ENCODE assay signal across 8 cellular contexts in the genomic region with DNA sequence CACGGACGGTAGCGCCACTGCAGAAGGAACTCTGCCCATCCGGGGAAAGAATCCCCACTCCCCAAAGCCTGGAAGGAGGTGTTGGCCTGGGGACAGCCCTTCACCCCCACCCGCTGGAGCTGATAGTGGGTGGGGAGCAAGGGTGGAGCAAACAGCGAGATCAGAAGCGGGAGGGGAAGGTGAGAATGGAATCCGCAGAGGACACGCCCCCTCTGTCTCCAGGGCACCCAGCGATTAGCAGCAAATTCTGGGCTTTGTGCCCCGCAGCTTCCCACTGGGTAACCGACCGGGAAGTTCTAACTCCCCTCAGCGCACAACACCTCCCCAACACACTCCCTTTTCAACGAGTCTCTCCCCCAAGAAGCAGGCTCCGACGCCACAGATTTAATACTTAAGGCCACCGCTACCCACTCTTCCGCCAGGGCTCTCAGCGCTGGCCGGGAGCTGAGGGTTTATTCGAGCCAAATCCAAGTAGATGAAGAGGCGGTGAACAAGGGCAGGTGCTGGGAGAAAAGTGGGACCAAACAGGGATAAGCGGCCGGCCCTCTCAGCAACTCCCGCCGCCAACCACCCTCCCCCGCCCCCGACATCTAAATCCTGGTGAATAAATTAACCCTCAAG. TPM values are rescaled to one million over a fixed set of nuclear protein-coding genes. Genes with fewer than 3 reads are reported as not detected.
A peak's percentile ranks its signal among the peaks of the same experiment; 100 is the strongest.
DNase-seq lines count a peak whose midpoint lies in the region; TF ChIP-seq lines count a peak whose summit lies in the region.

No MANE protein-coding gene starts in this region.

- TF ChIP-seq POLR2A in NB4 (IDR thresholded peaks at IDR 0.05; ENCODE audit: extremely low read depth, insufficient read length): no peak

- peaks cover 50% of the 10 kb centered on the region for H3K4me1 Mint-ChIP-seq in osteocyte (ENCODE audit: unreplicated experiment)

- TF ChIP-seq CTCF in NB4 (IDR thresholded peaks at IDR 0.05; ENCODE audit: low read depth, low read length) (no peak), osteocyte (IDR thresholded peaks at IDR 0.05) (no peak)

- H3K9me3 ChIP-seq in ES-I3 (ENCODE audit: control insufficient read depth, insufficient read depth, low read length): no peaks in the 10 kb centered on the region

- peak overlapping the region; percentile 82 for H3K4me3 Mint-ChIP-seq in osteocyte (ENCODE audit: unreplicated experiment)

- peak; percentile 40 for DNase-seq in NB4 (ENCODE audit: low read depth)
- peak; percentile 33 to 47 for DNase-seq in activated T-cell treated with anti-CD3 and anti-CD28 coated beads, Interleukin-2, amount 50 U/mL, for 48 hours
- peak in 40 of 42 donors; percentile 37 to 87 (median 67) for DNase-seq in head of caudate nucleus
- no peak for DNase-seq in osteocyte (ENCODE audit: extremely low spot score, unreplicated experiment)
- no peak for DNase-seq in SIG-M5 (lab: John Stamatoyannopoulos, UW)
- no peak for DNase-seq in pons (ENCODE audit: low spot score)
- no peak for DNase-seq in stimulated activated CD4-positive, alpha-beta T cell treated with anti-CD3 and anti-CD28 coated beads, Interleukin-4, amount 100 ng/mL, for 24 hours

- peaks cover 24% of the 10 kb centered on the region; the same call in 1 of the 2 replicates for H3K4me1 ChIP-seq in ES-I3 (ENCODE audit: insufficient read depth, low read length)

- H3K36me3 ChIP-seq in ES-I3 (ENCODE audit: insufficient read depth, low read length): peaks cover 4% of the 10 kb centered on the region

- intact Hi-C loops in head of caudate nucleus (cut with DNase I): loop anchor here (5.0 kb wide), 1 partner anchor 63 kb away; no protein-coding TSS in a partner anchor

- no peaks in the 10 kb centered on the region for H3K9me3 Mint-ChIP-seq in osteocyte (ENCODE audit: unreplicated experiment)

- H3K4me3 ChIP-seq in NB4 (ENCODE audit: low read depth, low read length): peak overlapping the region; percentile 52

- H3K27me3 Mint-ChIP-seq in osteocyte (ENCODE audit: unreplicated experiment): no peaks in the 10 kb centered on the region

- peak overlapping the region; percentile 87 for H3K9ac ChIP-seq in ES-I3 (ENCODE audit: low read depth, low read length)

- no peaks in the 10 kb centered on the region for H3K36me3 Mint-ChIP-seq in osteocyte (ENCODE audit: unreplicated experiment)

- peak overlapping the region; percentile 63 for H3K27ac Mint-ChIP-seq in osteocyte (ENCODE audit: unreplicated experiment)

RNA-seq across cellular contexts. Expression of a gene that starts 1.3 kb away (rescaled TPM):
- 57.0 and 58.8 TPM in 2 replicates for total RNA-seq in osteocyte

RNA-seq across cellular contexts. Expression of a gene that starts 18.2 kb away (rescaled TPM):
- total RNA-seq in osteocyte: not detected in 2 replicates

Comparison
In these comparisons a context has a peak if more than half of its experiments do, and no peak if none do; other contexts are left out.
1. DNase-seq: peak in NB4 (single experiment), activated T-cell treated with anti-CD3 and anti-CD28 coated beads, Interleukin-2, amount 50 U/mL, for 48 hours (2 of 2) and head of caudate nucleus (40 of 42); none in osteocyte (single experiment), SIG-M5 (single experiment), pons (single experiment) and stimulated activated CD4-positive, alpha-beta T cell treated with anti-CD3 and anti-CD28 coated beads, Interleukin-4, amount 100 ng/mL, for 24 hours (single experiment).